ENCODE assay signal across 1 cellular context in the genomic region with DNA sequence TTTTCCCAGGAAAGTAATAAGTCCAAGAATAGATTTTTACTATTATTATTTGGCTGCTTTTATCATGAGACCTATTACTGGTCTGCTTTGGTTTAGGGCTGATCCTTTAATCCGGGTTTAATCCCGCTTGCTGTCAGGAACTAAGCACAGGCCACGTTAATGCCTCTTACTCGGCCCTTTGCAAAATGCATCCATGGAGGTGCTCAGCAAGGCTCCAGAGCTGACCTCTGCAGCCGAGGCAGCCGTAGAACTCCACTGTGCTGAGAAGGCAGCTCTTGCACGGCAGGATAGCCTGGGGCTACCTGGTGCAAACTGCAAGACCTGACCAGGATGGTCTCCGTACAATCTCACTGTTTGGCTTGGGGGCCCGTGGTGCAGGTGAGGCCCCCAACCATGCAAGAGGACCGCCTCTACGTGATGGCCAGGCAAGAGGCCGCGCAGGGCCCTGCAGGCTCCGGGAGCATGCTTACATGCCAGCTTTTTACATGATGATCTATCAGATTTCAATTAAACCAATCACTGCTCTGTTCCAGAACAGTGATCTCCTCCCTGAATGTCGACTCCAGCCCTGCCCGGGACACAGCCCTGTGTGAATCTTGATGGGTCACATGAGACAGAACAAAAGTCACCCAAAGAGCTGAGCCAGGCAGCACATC.
TF ChIP-seq lines count a peak whose summit lies in the region.

No MANE protein-coding gene starts in this region.

TF ChIP-seq in GM23338, 12 proteins besides CTCF, POLR2A, EP300 and RAD21 (continued from another document):
- TF ChIP-seq, protein P1, sequence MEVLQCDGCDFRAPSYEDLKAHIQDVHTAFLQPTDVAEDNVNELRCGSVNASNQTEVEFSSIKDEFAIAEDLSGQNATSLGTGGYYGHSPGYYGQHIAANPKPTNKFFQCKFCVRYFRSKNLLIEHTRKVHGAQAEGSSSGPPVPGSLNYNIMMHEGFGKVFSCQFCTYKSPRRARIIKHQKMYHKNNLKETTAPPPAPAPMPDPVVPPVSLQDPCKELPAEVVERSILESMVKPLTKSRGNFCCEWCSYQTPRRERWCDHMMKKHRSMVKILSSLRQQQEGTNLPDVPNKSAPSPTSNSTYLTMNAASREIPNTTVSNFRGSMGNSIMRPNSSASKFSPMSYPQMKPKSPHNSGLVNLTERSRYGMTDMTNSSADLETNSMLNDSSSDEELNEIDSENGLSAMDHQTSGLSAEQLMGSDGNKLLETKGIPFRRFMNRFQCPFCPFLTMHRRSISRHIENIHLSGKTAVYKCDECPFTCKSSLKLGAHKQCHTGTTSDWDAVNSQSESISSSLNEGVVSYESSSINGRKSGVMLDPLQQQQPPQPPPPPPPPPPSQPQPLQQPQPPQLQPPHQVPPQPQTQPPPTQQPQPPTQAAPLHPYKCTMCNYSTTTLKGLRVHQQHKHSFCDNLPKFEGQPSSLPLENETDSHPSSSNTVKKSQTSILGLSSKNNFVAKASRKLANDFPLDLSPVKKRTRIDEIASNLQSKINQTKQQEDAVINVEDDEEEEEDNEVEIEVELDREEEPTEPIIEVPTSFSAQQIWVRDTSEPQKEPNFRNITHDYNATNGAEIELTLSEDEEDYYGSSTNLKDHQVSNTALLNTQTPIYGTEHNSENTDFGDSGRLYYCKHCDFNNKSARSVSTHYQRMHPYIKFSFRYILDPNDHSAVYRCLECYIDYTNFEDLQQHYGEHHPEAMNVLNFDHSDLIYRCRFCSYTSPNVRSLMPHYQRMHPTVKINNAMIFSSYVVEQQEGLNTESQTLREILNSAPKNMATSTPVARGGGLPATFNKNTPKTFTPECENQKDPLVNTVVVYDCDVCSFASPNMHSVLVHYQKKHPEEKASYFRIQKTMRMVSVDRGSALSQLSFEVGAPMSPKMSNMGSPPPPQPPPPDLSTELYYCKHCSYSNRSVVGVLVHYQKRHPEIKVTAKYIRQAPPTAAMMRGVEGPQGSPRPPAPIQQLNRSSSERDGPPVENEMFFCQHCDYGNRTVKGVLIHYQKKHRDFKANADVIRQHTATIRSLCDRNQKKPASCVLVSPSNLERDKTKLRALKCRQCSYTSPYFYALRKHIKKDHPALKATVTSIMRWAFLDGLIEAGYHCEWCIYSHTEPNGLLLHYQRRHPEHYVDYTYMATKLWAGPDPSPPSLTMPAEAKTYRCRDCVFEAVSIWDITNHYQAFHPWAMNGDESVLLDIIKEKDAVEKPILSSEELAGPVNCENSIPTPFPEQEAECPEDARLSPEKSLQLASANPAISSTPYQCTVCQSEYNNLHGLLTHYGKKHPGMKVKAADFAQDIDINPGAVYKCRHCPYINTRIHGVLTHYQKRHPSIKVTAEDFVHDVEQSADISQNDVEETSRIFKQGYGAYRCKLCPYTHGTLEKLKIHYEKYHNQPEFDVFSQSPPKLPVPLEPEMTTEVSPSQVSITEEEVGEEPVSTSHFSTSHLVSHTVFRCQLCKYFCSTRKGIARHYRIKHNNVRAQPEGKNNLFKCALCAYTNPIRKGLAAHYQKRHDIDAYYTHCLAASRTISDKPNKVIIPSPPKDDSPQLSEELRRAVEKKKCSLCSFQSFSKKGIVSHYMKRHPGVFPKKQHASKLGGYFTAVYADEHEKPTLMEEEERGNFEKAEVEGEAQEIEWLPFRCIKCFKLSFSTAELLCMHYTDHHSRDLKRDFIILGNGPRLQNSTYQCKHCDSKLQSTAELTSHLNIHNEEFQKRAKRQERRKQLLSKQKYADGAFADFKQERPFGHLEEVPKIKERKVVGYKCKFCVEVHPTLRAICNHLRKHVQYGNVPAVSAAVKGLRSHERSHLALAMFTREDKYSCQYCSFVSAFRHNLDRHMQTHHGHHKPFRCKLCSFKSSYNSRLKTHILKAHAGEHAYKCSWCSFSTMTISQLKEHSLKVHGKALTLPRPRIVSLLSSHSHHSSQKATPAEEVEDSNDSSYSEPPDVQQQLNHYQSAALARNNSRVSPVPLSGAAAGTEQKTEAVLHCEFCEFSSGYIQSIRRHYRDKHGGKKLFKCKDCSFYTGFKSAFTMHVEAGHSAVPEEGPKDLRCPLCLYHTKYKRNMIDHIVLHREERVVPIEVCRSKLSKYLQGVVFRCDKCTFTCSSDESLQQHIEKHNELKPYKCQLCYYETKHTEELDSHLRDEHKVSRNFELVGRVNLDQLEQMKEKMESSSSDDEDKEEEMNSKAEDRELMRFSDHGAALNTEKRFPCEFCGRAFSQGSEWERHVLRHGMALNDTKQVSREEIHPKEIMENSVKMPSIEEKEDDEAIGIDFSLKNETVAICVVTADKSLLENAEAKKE (CRISPR knock-in tag; IDR thresholded peaks at IDR 0.05): no peak
- no peak for TF ChIP-seq ZNF331 (CRISPR knock-in tag; IDR thresholded peaks at IDR 0.05; ENCODE audit: low read depth)
- TF ChIP-seq, protein P2, sequence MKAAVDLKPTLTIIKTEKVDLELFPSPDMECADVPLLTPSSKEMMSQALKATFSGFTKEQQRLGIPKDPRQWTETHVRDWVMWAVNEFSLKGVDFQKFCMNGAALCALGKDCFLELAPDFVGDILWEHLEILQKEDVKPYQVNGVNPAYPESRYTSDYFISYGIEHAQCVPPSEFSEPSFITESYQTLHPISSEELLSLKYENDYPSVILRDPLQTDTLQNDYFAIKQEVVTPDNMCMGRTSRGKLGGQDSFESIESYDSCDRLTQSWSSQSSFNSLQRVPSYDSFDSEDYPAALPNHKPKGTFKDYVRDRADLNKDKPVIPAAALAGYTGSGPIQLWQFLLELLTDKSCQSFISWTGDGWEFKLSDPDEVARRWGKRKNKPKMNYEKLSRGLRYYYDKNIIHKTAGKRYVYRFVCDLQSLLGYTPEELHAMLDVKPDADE (IDR thresholded peaks at IDR 0.05): no peak
- no peak for TF ChIP-seq JUNB (IDR thresholded peaks at IDR 0.05; ENCODE audit: unreplicated experiment)
- no peak for TF ChIP-seq EZH2phosphoT487 (IDR thresholded peaks at IDR 0.05; ENCODE audit: unreplicated experiment)
